Comparison of ENCODE assay signal across 8 cellular contexts in genomic region chr17:43846221-43846712, GRCh38. TPM values are rescaled to one million over a fixed set of nuclear protein-coding genes. Genes with fewer than 3 reads are reported as not detected.
DNase-seq lines count a peak whose midpoint lies in the region; ATAC-seq, FAIRE-seq and TF ChIP-seq lines count a peak whose summit lies in the region.

No MANE protein-coding gene starts in this region.

- intact Hi-C loops in testis (cut with DNase I; ENCODE audit: low total_unique reads): no loop called here

- H3K4me3 ChIP-seq in Jurkat, Clone E6-1 (ENCODE audit: low read length): no peak overlapping the region
- H3K4me3 ChIP-seq in RWPE2 (ENCODE audit: severe bottlenecking): no peak overlapping the region
- peak overlapping the region in 1 of 2 donors; percentile 56 for H3K4me3 ChIP-seq in testis

- H3K36me3 ChIP-seq in RWPE2 (ENCODE audit: low read depth): no peaks in the 10 kb centered on the region
- H3K36me3 ChIP-seq in testis (ENCODE audit: low read depth, missing control alignments): no peaks in the 10 kb centered on the region

- 11 to 25% methylated on average over 10 to 13 of the region's 13 CpGs for WGBS in testis, 2 donors

- TF ChIP-seq CTCF in RWPE2 (IDR thresholded peaks at IDR 0.05; ENCODE audit: poor library complexity, severe bottlenecking) (peak; percentile 96), omental fat pad (IDR thresholded peaks at IDR 0.05) (peak in 2 of 3 donors; percentile 79 to 85), testis (IDR thresholded peaks at IDR 0.05) (peak; percentile 89 to 97 (median 91))

- no peak for TF ChIP-seq POLR2A in testis (IDR thresholded peaks at IDR 0.05)

- H3K4me1 ChIP-seq in RWPE2 (ENCODE audit: insufficient read depth, poor library complexity, severe bottlenecking) (no peaks in the 10 kb centered on the region), testis (peaks cover 30% of the 10 kb centered on the region)

- no peak overlapping the region for H3K27ac ChIP-seq in RWPE2 (ENCODE audit: poor library complexity, severe bottlenecking)
- peak overlapping the region; percentile 77 to 81 for H3K27ac ChIP-seq in testis

- peak; percentile 96 for ATAC-seq in RWPE2 (ENCODE audit: low read depth)
- peak; percentile 96 for ATAC-seq in omental fat pad (ENCODE audit: low FRiP score)

- DNase-seq in EH (ENCODE audit: low read depth) (peak; percentile 71), RWPE2 (ENCODE audit: low spot score) (no peak), frontal cortex (ENCODE audit: low spot score in 2 of 2) (peak; percentile 81 to 90), omental fat pad (ENCODE audit: low spot score) (peak; percentile 90), testis (peak; percentile 93), NCI-H128 (lab: John Stamatoyannopoulos, UW; ENCODE audit: unreplicated experiment) (no peak)
- peak; percentile 17 for DNase-seq in Jurkat, Clone E6-1 (ENCODE audit: low read depth, low spot score)
- peak; percentile 92 for DNase-seq in activated effector memory CD4-positive, alpha-beta T cell treated with anti-CD3 and anti-CD28 coated beads, Interleukin-2, amount 50 U/mL, for 16 hours

- no peaks in the 10 kb centered on the region for H3K27me3 ChIP-seq in RWPE2 (ENCODE audit: insufficient read depth, poor library complexity, severe bottlenecking)
- H3K27me3 ChIP-seq in testis: no peaks in the 10 kb centered on the region

- H3K9me3 ChIP-seq in RWPE2 (ENCODE audit: severe bottlenecking) (no peaks in the 10 kb centered on the region), testis (no peaks in the 10 kb centered on the region)

- no peak for FAIRE-seq in frontal cortex (lab: Jason Lieb, UNC)

RNA-seq across cellular contexts. Expression of gene CD300LG, which starts 0.7 kb away (rescaled TPM):
- polyA plus RNA-seq in Jurkat, Clone E6-1 (2012; ENCODE audit: insufficient read depth, insufficient read length): not detected
- total RNA-seq in frontal cortex (not detected), omental fat pad (100 to 1,000 TPM in 2 of 4 donors, 10 to 100 TPM in 2; 35.2 to 382 (median 96.5) TPM), testis (10 to 100 TPM; 48.4 to 53.9 TPM)
- 49.2 TPM for polyA plus RNA-seq in testis (ENCODE audit: insufficient read depth, low read depth, low replicate concordance)

RNA-seq across cellular contexts. Expression of gene MPP3, which starts 13.3 kb away (rescaled TPM):
- polyA plus RNA-seq in Jurkat, Clone E6-1 (2012; ENCODE audit: insufficient read depth, insufficient read length): 4.7 TPM
- total RNA-seq in frontal cortex (36.7 TPM), omental fat pad (10 to 100 TPM; 13.2 to 27.9 (median 24.0) TPM), testis (10 to 100 TPM; 16.7 to 18.2 TPM)
- 5.9 TPM for polyA plus RNA-seq in testis (ENCODE audit: insufficient read depth, low read depth, low replicate concordance)

Comparison
In these comparisons a context has a peak if more than half of its experiments do, and no peak if none do; other contexts are left out.
1. DNase-seq: peak in EH (single experiment), Jurkat, Clone E6-1 (single experiment), activated effector memory CD4-positive, alpha-beta T cell treated with anti-CD3 and anti-CD28 coated beads, Interleukin-2, amount 50 U/mL, for 16 hours (single experiment), frontal cortex (2 of 2), omental fat pad (single experiment) and testis (single experiment); none in RWPE2 (single experiment) and NCI-H128 (single experiment).
2. RNA of gene CD300LG, which starts 0.7 kb away (total RNA-seq): 35.2 to 382 TPM in omental fat pad and 48.4 to 53.9 TPM in testis; not detected in frontal cortex (single experiment); every median in the first group is over 10 times any median in the second.
3. Peak in every context shown above with its lines, with median percentiles within 50 percentile points of each other: CTCF ChIP-seq.